In the genomic region with DNA sequence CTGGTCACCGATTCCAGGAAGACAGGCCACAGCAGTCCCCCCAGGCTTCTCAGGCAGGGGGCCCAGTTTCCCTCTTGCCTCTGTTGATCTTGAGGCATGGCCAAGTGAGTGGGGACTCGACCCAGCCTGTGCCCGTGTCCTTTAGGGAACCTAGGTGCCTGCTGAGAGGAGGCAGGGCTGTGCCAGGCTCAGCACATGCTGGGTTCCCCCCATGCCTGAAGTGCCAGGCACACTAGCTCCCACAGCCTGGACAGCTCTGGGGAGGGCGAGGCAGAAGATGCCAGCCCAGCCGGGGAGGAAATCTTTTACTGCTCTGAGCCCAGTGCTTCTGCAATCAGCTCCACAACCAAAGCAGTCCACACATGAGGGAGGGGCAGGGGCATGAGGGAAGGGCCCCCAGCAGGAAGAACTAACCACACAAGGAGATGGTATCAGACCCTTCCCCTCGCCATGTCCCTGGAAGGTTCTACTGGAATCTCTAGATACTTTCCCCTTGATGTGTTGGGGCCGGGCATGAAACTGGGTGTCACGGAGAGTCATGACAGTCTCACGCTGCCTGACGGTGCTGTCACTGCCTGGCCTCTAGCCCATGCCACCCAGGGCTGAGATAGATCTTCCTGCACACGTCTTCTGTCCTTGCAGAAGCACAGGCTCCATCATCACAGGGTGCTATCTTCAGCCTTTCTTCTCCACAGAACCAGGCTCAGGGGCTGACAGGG, we compare ENCODE assay signal across 9 cellular contexts. TPM values are rescaled to one million over a fixed set of nuclear protein-coding genes. Genes with fewer than 3 reads are reported as not detected.
A peak's percentile ranks its signal among the peaks of the same experiment; 100 is the strongest.
DNase-seq lines count a peak whose midpoint lies in the region; ATAC-seq and TF ChIP-seq lines count a peak whose summit lies in the region.
"Had no signal": no experiment of that assay in that cellular context is flagged by ENCODE, and none has a peak within 500 bp of the region (broad histone marks: within the 10 kb centered on the region; RNA-seq: fewer than 3 reads in every experiment).

No MANE protein-coding gene starts in this region.

- no peaks in the 10 kb centered on the region for H3K27me3 ChIP-seq in H9 (ENCODE audit: insufficient read depth, low read length)

- H3K79me1 ChIP-seq in H9 (ENCODE audit: insufficient read depth, low read depth, low read length, poor library complexity, severe bottlenecking), result peaks cover 2% of the 10 kb centered on the region

- peaks cover 3% of the 10 kb centered on the region for H4K20me1 ChIP-seq in H9 (ENCODE audit: control insufficient read depth, insufficient read depth, insufficient read length)

- H2BK20ac ChIP-seq in H9 (ENCODE audit: low read depth, low read length, poor library complexity, severe bottlenecking), result no peak overlapping the region

- peak overlapping the region; percentile 33 for H4K91ac ChIP-seq in H9 (ENCODE audit: insufficient read length, low read depth, low read length)

- H2BK5ac ChIP-seq in H9 (ENCODE audit: insufficient read length, low read length), result peak overlapping the region; percentile 22

- POLR2A ChIA-PET in activated CD8-positive, alpha-beta T cell treated with anti-CD3 and anti-CD28 coated beads for 36 hours (lab: Charles Lee), result interaction anchor here (0.7 to 2.4 kb wide), 8 partner anchors 9 to 163 kb away, joined by 3 to 11 read pairs (median 6); partner anchors contain the start of gene MYO18A

- H3K14ac ChIP-seq in H9 (ENCODE audit: insufficient read depth, low read length), result no peak overlapping the region; the same call in 1 of the 2 replicates

- H2AK5ac ChIP-seq in H9 (ENCODE audit: insufficient read length, low read length), result no peak overlapping the region

- no peak overlapping the region for H3K4me3 ChIP-seq in skin epidermis

- peaks cover 45 to 52% of the 10 kb centered on the region in 2 experiments for H3K4me1 Mint-ChIP-seq in H9
- H3K4me1 Mint-ChIP-seq in activated CD8-positive, alpha-beta T cell treated with anti-CD3 and anti-CD28 coated beads for 36 hours (ENCODE audit: low read depth), result peaks cover 52% of the 10 kb centered on the region

- no peak overlapping the region for H3K23ac ChIP-seq in H9 (ENCODE audit: insufficient read length, low read depth, low read length)

- H2AFZ ChIP-seq in H9 (ENCODE audit: low read length), result no peak overlapping the region

- no peak for DNase-seq in H9
- DNase-seq in activated CD8-positive, alpha-beta T cell treated with anti-CD3 and anti-CD28 coated beads for 36 hours, result peak; percentile 44
- DNase-seq in left ventricle myocardium superior, result peak; percentile 69
- no peak for DNase-seq in SKM-1 treated with dmso at 0.1 percent for 144 hours (lab: John Stamatoyannopoulos, UW; ENCODE audit: unreplicated experiment)
- no peak for DNase-seq in NCI-H226
- DNase-seq: NCI-H1694 had no signal

- WGBS in H9 (ENCODE audit: extremely low coverage, insufficient read length, low lambda C conversion rate), result no CpG with 5 or more reads among the region's 11 CpGs

- H3K36me3 Mint-ChIP-seq in H9 (ENCODE audit: insufficient read depth in 1 of 3, low read depth in 3 of 3), result peaks cover 0 to 2% (median 0%) of the 10 kb centered on the region in 3 experiments; a peak in 2 of 7 replicates
- H3K36me3 Mint-ChIP-seq in activated CD8-positive, alpha-beta T cell treated with anti-CD3 and anti-CD28 coated beads for 36 hours (ENCODE audit: low read depth), result no peaks in the 10 kb centered on the region

- no peaks in the 10 kb centered on the region; the same call in 1 of the 2 replicates for H3K27me3 Mint-ChIP-seq in H9 (ENCODE audit: low read depth)
- H3K27me3 Mint-ChIP-seq in activated CD8-positive, alpha-beta T cell treated with anti-CD3 and anti-CD28 coated beads for 36 hours, result no peaks in the 10 kb centered on the region

- no peaks in the 10 kb centered on the region for H3K23me2 ChIP-seq in H9 (ENCODE audit: insufficient read length, low read depth, low read length, poor library complexity, severe bottlenecking)

- H2BK120ac ChIP-seq in H9 (ENCODE audit: low read depth, low read length, poor library complexity, severe bottlenecking), result no peak overlapping the region

- no peak overlapping the region for H4K8ac ChIP-seq in H9 (replicated peaks; ENCODE audit: insufficient read length, low read depth, low read length)

- H3K4me2 ChIP-seq in H9 (ENCODE audit: insufficient read depth, insufficient read length, low read length), result no peak overlapping the region

- CTCF ChIA-PET in activated CD8-positive, alpha-beta T cell treated with anti-CD3 and anti-CD28 coated beads for 36 hours (lab: Charles Lee), result interaction anchor here (1.8 to 15.1 kb wide), 5 partner anchors 9 to 65 kb away, joined by 6 to 355 read pairs (median 13); partner anchors contain the start of gene MYO18A

- TF ChIP-seq CTCF in H9 (conservative IDR thresholded peaks at IDR 0.05), result no peak
- TF ChIP-seq CTCF in activated CD8-positive, alpha-beta T cell treated with anti-CD3 and anti-CD28 coated beads for 36 hours (IDR thresholded peaks at IDR 0.05), result no peak

- H2BK15ac ChIP-seq in H9 (ENCODE audit: low read depth, low read length), result no peak overlapping the region

- H2BK12ac ChIP-seq in H9 (ENCODE audit: insufficient read length, low read depth, low read length), result peak overlapping the region; percentile 38

- no peak overlapping the region for H3T11ph ChIP-seq in H9 (ENCODE audit: low read length)

- H3K4ac ChIP-seq in H9 (ENCODE audit: low read depth, low read length), result no peak overlapping the region; the same call in 1 of the 2 replicates

- no peak overlapping the region for H3K56ac ChIP-seq in H9 (ENCODE audit: insufficient read length, low read depth, low read length)

- H3K4me1 ChIP-seq in H9 (ENCODE audit: insufficient read depth, low read length), result peaks cover 17% of the 10 kb centered on the region

- no peaks in the 10 kb centered on the region for H3K79me2 ChIP-seq in H9 (ENCODE audit: insufficient read depth, low read length)

- H3K4me3 Mint-ChIP-seq in H9, result no peak overlapping the region
- H3K4me3 Mint-ChIP-seq in activated CD8-positive, alpha-beta T cell treated with anti-CD3 and anti-CD28 coated beads for 36 hours, result peak overlapping the region; percentile 29

- no peaks in the 10 kb centered on the region for H3K9me3 ChIP-seq in H9 (ENCODE audit: control insufficient read depth, low read depth, low read length)

- ATAC-seq in activated CD8-positive, alpha-beta T cell treated with anti-CD3 and anti-CD28 coated beads for 36 hours, result peak; percentile 50
- peak; percentile 67 for ATAC-seq in left ventricle myocardium superior
- ATAC-seq in GM19467 (IDR thresholded peaks at IDR 0.05; ENCODE audit: unreplicated experiment), result no peak
- ATAC-seq in HG03460 (IDR thresholded peaks at IDR 0.05; ENCODE audit: unreplicated experiment), result no peak

- intact Hi-C loops in activated CD8-positive, alpha-beta T cell treated with anti-CD3 and anti-CD28 coated beads for 36 hours (cut with micrococcal nuclease), result no loop called here
- intact Hi-C loops in left ventricle myocardium superior (cut with micrococcal nuclease), result no loop called here

- H3K9ac ChIP-seq in H9 (ENCODE audit: extremely low read depth, insufficient read length, low read length), result no peak overlapping the region

- H3K18ac ChIP-seq in H9 (ENCODE audit: insufficient read length, low read depth, low read length), result peak overlapping the region; percentile 38

- H3K9me3 Mint-ChIP-seq in H9, result no peaks in the 10 kb centered on the region
- H3K9me3 Mint-ChIP-seq in activated CD8-positive, alpha-beta T cell treated with anti-CD3 and anti-CD28 coated beads for 36 hours, result no peaks in the 10 kb centered on the region

- no peak overlapping the region for H3K27ac ChIP-seq in H9 (ENCODE audit: insufficient read length, low read depth, low read length)
- H3K27ac ChIP-seq in skin epidermis, result peak overlapping the region in 20 of 21 experiments; percentile 0 to 84 (median 76)

- H3K27ac Mint-ChIP-seq in H9, result peak overlapping the region; percentile 69 to 98 (median 95); a peak in 6 of 7 replicates
- H3K27ac Mint-ChIP-seq in activated CD8-positive, alpha-beta T cell treated with anti-CD3 and anti-CD28 coated beads for 36 hours, result peak overlapping the region; percentile 85

- H4K5ac ChIP-seq in H9 (ENCODE audit: insufficient read length, low read depth, low read length), result no peak overlapping the region

RNA-seq across cellular contexts. Expression of gene MYO18A, which starts 25.5 kb away (rescaled TPM):
- total RNA-seq in H9 (2021) (20.8 and 21.6 TPM in 2 replicates), left ventricle myocardium superior (346 TPM)
- 10 to 100 TPM; 27.5 to 29.4 TPM for total RNA-seq in activated CD8-positive, alpha-beta T cell treated with anti-CD3 and anti-CD28 coated beads for 36 hours

Comparison
In these comparisons a context has a peak if more than half of its experiments do, and no peak if none do; other contexts are left out.
1. DNase-seq: peak in activated CD8-positive, alpha-beta T cell treated with anti-CD3 and anti-CD28 coated beads for 36 hours (single experiment) and left ventricle myocardium superior (single experiment); none in H9 (single experiment), SKM-1 treated with dmso at 0.1 percent for 144 hours (single experiment) and NCI-H226 (single experiment).
2. ATAC-seq: peak in activated CD8-positive, alpha-beta T cell treated with anti-CD3 and anti-CD28 coated beads for 36 hours (single experiment) and left ventricle myocardium superior (single experiment); none in GM19467 (single experiment) and HG03460 (single experiment).
3. RNA of gene MYO18A, which starts 25.5 kb away (total RNA-seq): 346 TPM in left ventricle myocardium superior (single experiment); 27.5 to 29.4 TPM in activated CD8-positive, alpha-beta T cell treated with anti-CD3 and anti-CD28 coated beads for 36 hours and 20.8 to 21.6 TPM in H9; every median in the first group is over 10 times any median in the second.